17 cellular contexts compared by ENCODE assay signal in genomic region chr13:99860736-99861135, GRCh38.
"Had no signal": no experiment of that assay in that cellular context is flagged by ENCODE, and none has a peak within 500 bp of the region (broad histone marks: within the 10 kb centered on the region; RNA-seq: fewer than 3 reads in every experiment).

No MANE protein-coding gene starts in this region.

- FAIRE-seq: astrocyte had no signal

- H3K27ac ChIP-seq: left ventricle myocardium inferior, transverse colon, uterus had no signal

- ATAC-seq: stimulated activated naive B cell treated with anti-CD40 and anti-IgM and Interleukin-4, amounts not matched to agents 10 μg/mL and 1 μg/mL and 100 μg/mL, for 72 hours; T-cell had no signal

- H3K27me3 ChIP-seq: transverse colon, uterus had no signal

- DNase-seq: activated CD4-positive, alpha-beta T cell treated with anti-CD3 and anti-CD28 coated beads for 1 hour; activated naive CD4-positive, alpha-beta T cell treated with Interleukin-2 at 50 U/mL for 16 hours; activated naive CD8-positive, alpha-beta T cell treated with anti-CD3 and anti-CD28 coated beads for 36 hours; activated T-cell treated with anti-CD3 and anti-CD28 coated beads, Interleukin-2, amount 50 U/mL, for 1 hour; cortex of kidney; effector CD4-positive, alpha-beta T cell; foreskin melanocyte; immature natural killer cell; left ventricle myocardium inferior; nephron progenitor cell; stimulated activated CD4-positive, alpha-beta T cell treated with anti-CD3 and anti-CD28 coated beads, Interleukin-2, amount 100 ng/mL, for 48 hours; stimulated activated CD8-positive, alpha-beta memory T cell treated with anti-CD3 and anti-CD28 coated beads, Interleukin-4, amount 100 ng/mL, for 48 hours; stimulated activated naive B cell treated with anti-CD40 and anti-IgM and Interleukin-4, amounts not matched to agents 10 μg/mL and 1 μg/mL and 100 μg/mL, for 72 hours; T-cell; transverse colon; uterus had no signal

- H3K4me3 ChIP-seq: left ventricle myocardium inferior, transverse colon, uterus had no signal

- H3K4me1 ChIP-seq: left ventricle myocardium inferior, uterus had no signal

- H3K9me3 ChIP-seq: left ventricle myocardium inferior, transverse colon, uterus had no signal

- H3K36me3 ChIP-seq: left ventricle myocardium inferior, transverse colon, uterus had no signal
